Comparison of ENCODE assay signal across 21 cellular contexts in the genomic region with DNA sequence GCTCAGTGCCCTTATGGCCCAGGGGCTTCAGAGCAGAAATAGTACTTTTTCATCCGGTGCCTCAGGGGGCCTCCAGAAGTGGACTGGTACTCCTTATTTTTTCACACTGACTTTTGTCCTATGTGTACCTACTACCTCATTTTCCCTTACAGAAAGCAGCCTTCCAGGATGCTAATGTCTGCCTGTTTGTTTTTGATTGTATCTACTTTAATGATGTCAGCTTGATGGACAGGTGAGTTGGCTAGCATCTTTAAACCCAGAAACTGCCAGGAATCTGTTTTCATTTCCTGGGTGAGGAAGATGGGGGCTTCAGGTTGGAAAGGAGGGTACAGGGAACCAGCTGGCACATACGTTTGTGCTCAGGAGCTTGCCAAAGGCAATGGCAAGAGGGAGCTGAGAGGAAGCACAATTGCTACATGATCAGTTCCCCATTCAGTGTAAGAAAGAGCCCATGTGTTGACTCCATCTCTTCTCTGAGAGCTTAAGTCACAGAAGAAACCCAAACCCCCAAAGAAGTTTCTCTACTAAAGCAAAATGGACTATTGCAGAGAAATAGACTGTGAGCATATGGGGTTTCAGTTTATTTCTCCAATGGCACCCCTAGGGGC. TPM values are rescaled to one million over a fixed set of nuclear protein-coding genes. Genes with fewer than 3 reads are reported as not detected.
A peak's percentile ranks its signal among the peaks of the same experiment; 100 is the strongest.
DNase-seq lines count a peak whose midpoint lies in the region; ATAC-seq and TF ChIP-seq lines count a peak whose summit lies in the region.
"Had no signal": no experiment of that assay in that cellular context is flagged by ENCODE, and none has a peak within 500 bp of the region (broad histone marks: within the 10 kb centered on the region; RNA-seq: fewer than 3 reads in every experiment).

No MANE protein-coding gene starts in this region.

- ATAC-seq in body of pancreas = no peak

- BruUV-seq in MCF 10A (replicated peaks; lab: Mats Ljungman, UMichigan) = no TSS peak

- H3K36me3 ChIP-seq in body of pancreas (replicated peaks in 1 of 2; ENCODE audit: insufficient read depth in 1 of 2, low read depth in 2 of 2) (peaks cover 0 to 7% of the 10 kb centered on the region in 2 donors), muscle layer of duodenum (ENCODE audit: control insufficient read depth in 1 of 2, insufficient read depth in 2 of 2, low read length in 2 of 2) (peaks cover 45 to 63% of the 10 kb centered on the region in 2 donors), vagina (peaks cover 0 to 35% of the 10 kb centered on the region in 2 donors)

- H3K27me3 Mint-ChIP-seq in MCF 10A (ENCODE audit: insufficient read depth, unreplicated experiment) = no peaks in the 10 kb centered on the region
- H3K27me3 Mint-ChIP-seq: activated naive CD4-positive, alpha-beta T cell treated with anti-CD3 and anti-CD28 coated beads, Interleukin-2, amount 10 ng/mL, durations not matched to agents 7 days and 5 days; activated T-cell treated with anti-CD3 and anti-CD28 coated beads, Interleukin-2, amount 50 U/mL, for 24 hours; progenitor cell of endocrine pancreas had no signal

- CTCF ChIA-PET in MCF 10A (lab: Yijun Ruan, JAX) (interaction anchor here (1.0 to 7.9 kb wide), 5 partner anchors 15 to 124 kb away, joined by 3 to 97 read pairs (median 9); a partner anchor contains a TSS), RWPE1 (lab: Yijun Ruan, JAX) (no interaction called here)

- intact Hi-C loops in MCF 10A (cut with micrococcal nuclease) = loop anchor here (10.0 kb wide), 1 partner anchor 538 kb away; a partner anchor contains a TSS
- intact Hi-C loops in body of pancreas (cut with DNase I) = no loop called here
- intact Hi-C loops in vagina (cut with DNase I) = no loop called here

- no peaks in the 10 kb centered on the region for H3K27me3 ChIP-seq in body of pancreas
- no peaks in the 10 kb centered on the region for H3K27me3 ChIP-seq in muscle layer of duodenum (ENCODE audit: low read depth, low read length)
- no peaks in the 10 kb centered on the region for H3K27me3 ChIP-seq in vagina
- H3K27me3 ChIP-seq: upper lobe of left lung had no signal

- H3K4me3 Mint-ChIP-seq in MCF 10A (ENCODE audit: unreplicated experiment) = no peak overlapping the region
- H3K4me3 Mint-ChIP-seq: activated naive CD4-positive, alpha-beta T cell treated with anti-CD3 and anti-CD28 coated beads, Interleukin-2, amount 10 ng/mL, durations not matched to agents 7 days and 5 days; activated T-cell treated with anti-CD3 and anti-CD28 coated beads, Interleukin-2, amount 50 U/mL, for 24 hours had no signal

- 86 to 92% methylated on average over 2 of the region's 2 CpGs for WGBS in body of pancreas, 2 donors

- H3K27ac ChIP-seq in body of pancreas (peak overlapping the region in 3 of 4 donors; percentile 40 to 48 (median 41)), muscle layer of duodenum (ENCODE audit: low read length) (peak overlapping the region; percentile 93), vagina (peak overlapping the region; percentile 38), RWPE1 (no peak overlapping the region)

- peaks cover 16% of the 10 kb centered on the region for H3K4me1 ChIP-seq in body of pancreas
- peaks cover 7 to 17% of the 10 kb centered on the region in 2 donors for H3K4me1 ChIP-seq in muscle layer of duodenum (ENCODE audit: control insufficient read depth in 1 of 2, insufficient read depth in 2 of 2, low read length in 2 of 2)
- peaks cover 19% of the 10 kb centered on the region for H3K4me1 ChIP-seq in vagina

- H3K9me3 ChIP-seq in body of pancreas (no peaks in the 10 kb centered on the region), muscle layer of duodenum (ENCODE audit: control insufficient read depth in 1 of 2, low read length in 2 of 2) (no peaks in the 10 kb centered on the region), vagina (no peaks in the 10 kb centered on the region)
- H3K9me3 ChIP-seq: upper lobe of left lung had no signal

- POLR2A ChIA-PET in MCF 10A (lab: Yijun Ruan, JAX) (interaction anchor here (1.3 to 1.4 kb wide), 2 partner anchors 23 to 123 kb away, joined by 3 to 4 read pairs; a partner anchor contains a TSS), RWPE1 (lab: Yijun Ruan, JAX; ENCODE audit: low non-redundant PET) (no interaction called here)

- no peaks in the 10 kb centered on the region for H3K9me3 Mint-ChIP-seq in MCF 10A (ENCODE audit: unreplicated experiment)
- H3K9me3 Mint-ChIP-seq: activated naive CD4-positive, alpha-beta T cell treated with anti-CD3 and anti-CD28 coated beads, Interleukin-2, amount 10 ng/mL, durations not matched to agents 7 days and 5 days; activated T-cell treated with anti-CD3 and anti-CD28 coated beads, Interleukin-2, amount 50 U/mL, for 24 hours had no signal

- no peak for TF ChIP-seq POLR2A in body of pancreas (IDR thresholded peaks at IDR 0.05)
- TF ChIP-seq POLR2A in vagina (IDR thresholded peaks at IDR 0.05) = no peak

- in situ Hi-C loops in T47D (cut with HindIII; ENCODE audit: low pct_unique_long_range_greater_than_20kb, low sequenced_read_pairs) = no loop called here

- peaks cover 26% of the 10 kb centered on the region for H3K36me3 Mint-ChIP-seq in MCF 10A (ENCODE audit: insufficient read depth, unreplicated experiment)

- no peak overlapping the region for H3K27ac Mint-ChIP-seq in MCF 10A (ENCODE audit: low read depth, unreplicated experiment)
- H3K27ac Mint-ChIP-seq: activated naive CD4-positive, alpha-beta T cell treated with anti-CD3 and anti-CD28 coated beads, Interleukin-2, amount 10 ng/mL, durations not matched to agents 7 days and 5 days; progenitor cell of endocrine pancreas had no signal

- H3K4me1 Mint-ChIP-seq in MCF 10A (ENCODE audit: insufficient read depth, unreplicated experiment) = no peaks in the 10 kb centered on the region

- TF ChIP-seq CTCF in MCF 10A (IDR thresholded peaks at IDR 0.05; ENCODE audit: unreplicated experiment) (no peak), body of pancreas (IDR thresholded peaks at IDR 0.05) (no peak), vagina (IDR thresholded peaks at IDR 0.05) (no peak), RWPE1 (conservative IDR thresholded peaks at IDR 0.05; ENCODE audit: low read depth) (no peak)

- DNase-seq in T47D (ENCODE audit: low read depth in 1 of 2, low spot score in 1 of 2) (peak; percentile 30 to 62), MCF 10A (ENCODE audit: unreplicated experiment) (no peak), body of pancreas (no peak), vagina (ENCODE audit: extremely low spot score in 2 of 2) (no peak), RWPE1 (ENCODE audit: low spot score) (no peak), superior temporal gyrus (ENCODE audit: extremely low spot score) (no peak)
- DNase-seq in activated CD4-positive, alpha-beta T cell treated with anti-CD3 and anti-CD28 coated beads, Interleukin-2, amount 50 U/mL, for 1 hour = no peak
- DNase-seq: activated CD4-positive, CD25-positive, alpha-beta regulatory T cell treated with anti-CD3 and anti-CD28 coated beads, Interleukin-2, amount 50 U/mL, for 72 hours; activated naive CD4-positive, alpha-beta T cell treated with anti-CD3 and anti-CD28 coated beads, Interleukin-2, amount 10 ng/mL, durations not matched to agents 7 days and 5 days; activated T-cell treated with anti-CD3 and anti-CD28 coated beads, Interleukin-2, amount 50 U/mL, for 24 hours; anterior cingulate cortex; cerebellar nuclear complex; effector CD8-positive, alpha-beta T cell; midbrain; NCI-H1930; stimulated activated CD4-positive, alpha-beta T cell treated with anti-CD3 and anti-CD28 coated beads, Interleukin-2, amount 100 ng/mL, for 24 hours; stimulated activated naive CD4-positive, alpha-beta T cell; T1000 had no signal

- no peak overlapping the region for H3K4me3 ChIP-seq in body of pancreas
- no peak overlapping the region for H3K4me3 ChIP-seq in muscle layer of duodenum (ENCODE audit: low read depth in 1 of 2, low read length in 2 of 2)
- H3K4me3 ChIP-seq in vagina = no peak overlapping the region
- H3K4me3 ChIP-seq: upper lobe of left lung had no signal

RNA-seq across cellular contexts. Expression of a gene that starts 16.2 kb away (rescaled TPM):
- 31.1 and 39.7 TPM in 2 replicates for total RNA-seq in MCF 10A (2022)
- total RNA-seq in body of pancreas = 10 to 100 TPM; 19.2 to 28.7 TPM
- 30.0 TPM for total RNA-seq in vagina

RNA-seq across cellular contexts. Expression of a gene that starts 35.2 kb away (rescaled TPM):
- total RNA-seq in MCF 10A (2022) = 21.6 and 26.3 TPM in 2 replicates
- 1 to 10 TPM; 5.9 to 6.5 TPM for total RNA-seq in body of pancreas
- 7.6 TPM for total RNA-seq in vagina

RNA-seq across cellular contexts. Expression of a gene that starts 35.3 kb away (rescaled TPM):
- total RNA-seq in MCF 10A (2022) = 4.6 and 5.7 TPM in 2 replicates
- 1 to 10 TPM in 1 of 2 donors, under 1 TPM in 1; 0.66 to 1.8 TPM for total RNA-seq in body of pancreas
- 1.7 TPM for total RNA-seq in vagina

Comparison
In these comparisons a context has a peak if more than half of its experiments do, and no peak if none do; other contexts are left out.
1. DNase-seq: peak in T47D (2 of 2); none in MCF 10A (single experiment), body of pancreas (0 of 4), vagina (0 of 2), RWPE1 (single experiment), superior temporal gyrus (single experiment) and activated CD4-positive, alpha-beta T cell treated with anti-CD3 and anti-CD28 coated beads, Interleukin-2, amount 50 U/mL, for 1 hour (single experiment).